7 cellular contexts compared by ENCODE assay signal in genomic region chr9:34654317-34655083, GRCh38. TPM values are rescaled to one million over a fixed set of nuclear protein-coding genes. Genes with fewer than 3 reads are reported as not detected.
DNase-seq lines count a peak whose midpoint lies in the region; ATAC-seq, FAIRE-seq and TF ChIP-seq lines count a peak whose summit lies in the region.
"Had no signal": no experiment of that assay in that cellular context is flagged by ENCODE, and none has a peak within 500 bp of the region (broad histone marks: within the 10 kb centered on the region; RNA-seq: fewer than 3 reads in every experiment).

No MANE protein-coding gene starts in this region.

- H3K27ac ChIP-seq in A673 (ENCODE audit: low read depth, low read length, poor library complexity, severe bottlenecking): peak overlapping the region; percentile 74
- H3K27ac ChIP-seq in kidney (ENCODE audit: low read depth in 2 of 2, low read length in 2 of 2): no peak overlapping the region
- peak overlapping the region in 2 of 4 donors; percentile 84 to 91 for H3K27ac ChIP-seq in Peyer's patch
- H3K27ac ChIP-seq: BLaER1 had no signal

- TF ChIP-seq CTCF in A673 (conservative IDR thresholded peaks at IDR 0.05; ENCODE audit: low read depth, low read length) (no peak), kidney (IDR thresholded peaks at IDR 0.05; ENCODE audit: borderline replicate concordance, extremely low read depth, insufficient read depth) (no peak), WTC11 (IDR thresholded peaks at IDR 0.05) (no peak), Peyer's patch (IDR thresholded peaks at IDR 0.05) (no peak)

- H3K9me3 ChIP-seq in A673 (ENCODE audit: low read depth, low read length, poor library complexity, severe bottlenecking): no peaks in the 10 kb centered on the region
- no peaks in the 10 kb centered on the region for H3K9me3 ChIP-seq in kidney (ENCODE audit: control insufficient read depth in 1 of 2, low read length in 2 of 2)
- no peaks in the 10 kb centered on the region for H3K9me3 ChIP-seq in Peyer's patch
- H3K9me3 ChIP-seq: BLaER1 had no signal

- H3K27me3 ChIP-seq in A673 (replicated peaks; ENCODE audit: insufficient read depth, low read depth, low read length, poor library complexity) (no peaks in the 10 kb centered on the region), Peyer's patch (no peaks in the 10 kb centered on the region)
- H3K27me3 ChIP-seq: BLaER1 had no signal

- H3K27me3 Mint-ChIP-seq in WTC11 (ENCODE audit: low read depth): no peaks in the 10 kb centered on the region; the same call in 1 of the 2 replicates

- CTCF ChIA-PET in A673 (lab: Charles Lee): no interaction called here
- CTCF ChIA-PET in WTC11 (lab: Charles Lee): interaction anchor here (0.6 to 4.2 kb wide), 6 partner anchors 10 to 48 kb away, joined by 3 to 31 read pairs (median 6); no protein-coding TSS in a partner anchor

- H3K4me1 Mint-ChIP-seq in WTC11: peaks cover 29% of the 10 kb centered on the region

- POLR2A ChIA-PET in A673 (lab: Charles Lee; ENCODE audit: low non-redundant PET): no interaction called here
- POLR2A ChIA-PET in WTC11 (lab: Charles Lee): interaction anchor here (1.1 kb wide), 1 partner anchor 10 kb away, joined by 3 read pairs; no protein-coding TSS in a partner anchor

- intact Hi-C loops in A673 (cut with micrococcal nuclease; ENCODE audit: unreplicated experiment) (no loop called here), kidney (cut with DNase I) (no loop called here)

- ATAC-seq in WTC11: no peak

- no peak for TF ChIP-seq POLR2A in Peyer's patch (IDR thresholded peaks at IDR 0.05)

- H3K9ac ChIP-seq in kidney (ENCODE audit: low read length in 2 of 2): no peak overlapping the region
- H3K9ac ChIP-seq: BLaER1 had no signal

- no peak overlapping the region for H3K27ac Mint-ChIP-seq in WTC11

- H3K4me1 ChIP-seq in A673 (ENCODE audit: insufficient read depth, low read length, poor library complexity, severe bottlenecking): peaks cover 25% of the 10 kb centered on the region
- peaks cover 20 to 31% of the 10 kb centered on the region in 2 donors for H3K4me1 ChIP-seq in kidney (ENCODE audit: control insufficient read depth in 1 of 2, insufficient read depth in 1 of 2, low read depth in 1 of 2, low read length in 2 of 2)
- H3K4me1 ChIP-seq in Peyer's patch: peaks cover 0 to 40% (median 6%) of the 10 kb centered on the region in 4 donors

- H3K4me3 ChIP-seq in A673 (ENCODE audit: low read depth, low read length, poor library complexity, severe bottlenecking) (no peak overlapping the region), kidney (ENCODE audit: low read length in 2 of 2) (no peak overlapping the region), Peyer's patch (no peak overlapping the region)
- H3K4me3 ChIP-seq: BLaER1 had no signal

- DNase-seq in A673 (ENCODE audit: low spot score) (peak; percentile 72), SK-N-DZ (ENCODE audit: low spot score) (peak; percentile 79), kidney (peak; percentile 70), WTC11 (ENCODE audit: low spot score) (no peak), HTR-8/SVneo (ENCODE audit: insufficient read length, low spot score) (no peak), Peyer's patch (no peak)

- H3K36me3 Mint-ChIP-seq in WTC11: peaks cover 4% of the 10 kb centered on the region

- H3K36me3 ChIP-seq in A673 (ENCODE audit: insufficient read depth, low read length, poor library complexity, severe bottlenecking) (no peaks in the 10 kb centered on the region), kidney (ENCODE audit: control insufficient read depth in 1 of 2, insufficient read depth in 2 of 2, low read length in 2 of 2) (peaks cover 1 to 3% of the 10 kb centered on the region in 2 donors), Peyer's patch (peaks cover 0 to 11% (median 0%) of the 10 kb centered on the region in 3 donors)

- no peaks in the 10 kb centered on the region for H3K9me3 Mint-ChIP-seq in WTC11

- H3K4me3 Mint-ChIP-seq in WTC11: no peak overlapping the region

- no TSS peak for BruUV-seq in A673 (replicated peaks; lab: Mats Ljungman, UMichigan)

- no peak for FAIRE-seq in kidney (lab: Jason Lieb, UNC)
- FAIRE-seq in HTR-8/SVneo (lab: Jason Lieb, UNC): no peak

TF ChIP-seq in WTC11, 78 proteins besides CTCF, POLR2A, EP300 and RAD21:
- TF ChIP-seq, protein P1, sequence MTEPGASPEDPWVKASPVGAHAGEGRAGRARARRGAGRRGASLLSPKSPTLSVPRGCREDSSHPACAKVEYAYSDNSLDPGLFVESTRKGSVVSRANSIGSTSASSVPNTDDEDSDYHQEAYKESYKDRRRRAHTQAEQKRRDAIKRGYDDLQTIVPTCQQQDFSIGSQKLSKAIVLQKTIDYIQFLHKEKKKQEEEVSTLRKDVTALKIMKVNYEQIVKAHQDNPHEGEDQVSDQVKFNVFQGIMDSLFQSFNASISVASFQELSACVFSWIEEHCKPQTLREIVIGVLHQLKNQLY (CRISPR knock-in tag; IDR thresholded peaks at IDR 0.05): no peak

RNA-seq across cellular contexts. Expression of gene IL11RA, which starts 2.5 kb away (rescaled TPM):
- 5.6 and 12.1 TPM in 2 replicates for total RNA-seq in A673 (2021)
- polyA plus RNA-seq in SK-N-DZ (2014; cell fraction: cytosol; rRNA removed): 47.3 and 63.7 TPM in 2 replicates
- polyA plus RNA-seq in SK-N-DZ (2014; cell fraction: nucleus; rRNA removed): 133 and 136 TPM in 2 replicates
- 15.2 TPM for total RNA-seq in kidney
- 17.7 TPM for polyA plus RNA-seq in kidney (ENCODE audit: insufficient read depth, low read depth, low replicate concordance)
- 7.2 to 8.6 TPM (median 7.6 TPM) in 3 replicates for total RNA-seq in WTC11 (2021)
- total RNA-seq in Peyer's patch: 10 to 100 TPM; 37.8 to 98.3 (median 58.0) TPM

RNA-seq across cellular contexts. Expression of gene CCL27, which starts 8.0 kb away (rescaled TPM):
- total RNA-seq in A673 (2021) (not detected in 2 replicates), kidney (not detected), WTC11 (2021) (0.68 to 1.0 TPM (median 0.89 TPM) in 3 replicates), Peyer's patch (not detected)
- polyA plus RNA-seq in SK-N-DZ (2014; cell fraction: cytosol; rRNA removed): 0.39 TPM in 1 of 2 replicates, not detected in the other
- polyA plus RNA-seq in SK-N-DZ (2014; cell fraction: nucleus; rRNA removed): 1.7 and 4.0 TPM in 2 replicates
- not detected for polyA plus RNA-seq in kidney (ENCODE audit: insufficient read depth, low read depth, low replicate concordance)

RNA-seq across cellular contexts. Expression of gene GALT, which starts 8.0 kb away (rescaled TPM):
- total RNA-seq in A673 (2021) (27.6 and 37.6 TPM in 2 replicates), kidney (49.2 TPM), WTC11 (2021) (35.9 to 39.7 TPM (median 37.6 TPM) in 3 replicates), Peyer's patch (100 to 1,000 TPM; 111 to 310 (median 185) TPM)
- polyA plus RNA-seq in SK-N-DZ (2014; cell fraction: cytosol; rRNA removed): 24.7 and 30.4 TPM in 2 replicates
- polyA plus RNA-seq in SK-N-DZ (2014; cell fraction: nucleus; rRNA removed): 199 and 201 TPM in 2 replicates
- polyA plus RNA-seq in kidney (ENCODE audit: insufficient read depth, low read depth, low replicate concordance): 83.7 TPM

RNA-seq across cellular contexts. Expression of gene SIGMAR1, which starts 16.9 kb away (rescaled TPM):
- total RNA-seq in A673 (2021): 165 and 172 TPM in 2 replicates
- 183 and 208 TPM in 2 replicates for polyA plus RNA-seq in SK-N-DZ (2014; cell fraction: cytosol; rRNA removed)
- polyA plus RNA-seq in SK-N-DZ (2014; cell fraction: nucleus; rRNA removed): 89.9 and 92.3 TPM in 2 replicates
- 40.6 TPM for total RNA-seq in kidney
- 43.3 TPM for polyA plus RNA-seq in kidney (ENCODE audit: insufficient read depth, low read depth, low replicate concordance)
- 108 to 116 TPM (median 109 TPM) in 3 replicates for total RNA-seq in WTC11 (2021)
- total RNA-seq in Peyer's patch: 100 to 1,000 TPM in 3 of 4 donors, 10 to 100 TPM in 1; 63.5 to 138 (median 111) TPM

RNA-seq across cellular contexts. Expression of gene ARID3C, which starts 25.6 kb away (rescaled TPM):
- total RNA-seq in A673 (2021) (not detected in 2 replicates), kidney (not detected), WTC11 (2021) (0.14 to 0.23 TPM (median 0.15 TPM) in 3 replicates), Peyer's patch (under 1 TPM in 1 of 4 donors, not detected in 3; 0.53 TPM)
- 0.25 TPM in 1 of 2 replicates, not detected in the other for polyA plus RNA-seq in SK-N-DZ (2014; cell fraction: cytosol; rRNA removed)
- 0.15 TPM in 1 of 2 replicates, not detected in the other for polyA plus RNA-seq in SK-N-DZ (2014; cell fraction: nucleus; rRNA removed)
- not detected for polyA plus RNA-seq in kidney (ENCODE audit: insufficient read depth, low read depth, low replicate concordance)

Comparison
In these comparisons a context has a peak if more than half of its experiments do, and no peak if none do; other contexts are left out.
1. DNase-seq: peak in A673 (single experiment), SK-N-DZ (single experiment) and kidney (single experiment); none in WTC11 (single experiment), HTR-8/SVneo (single experiment) and Peyer's patch (0 of 3).